Comparison of ENCODE assay signal across 8 cellular contexts in genomic region chr7:6160191-6160623, GRCh38. TPM values are rescaled to one million over a fixed set of nuclear protein-coding genes. Genes with fewer than 3 reads are reported as not detected.
DNase-seq lines count a peak whose midpoint lies in the region; ATAC-seq and TF ChIP-seq lines count a peak whose summit lies in the region.

No MANE protein-coding gene starts in this region.

- TF ChIP-seq CTCF in WTC11 (IDR thresholded peaks at IDR 0.05) (no peak; the same call in 1 of the 2 replicates), heart right ventricle (IDR thresholded peaks at IDR 0.05) (peak; percentile 53 to 87 (median 76))

- H3K9me3 ChIP-seq in heart right ventricle: no peaks in the 10 kb centered on the region

- H3K27me3 Mint-ChIP-seq in WTC11 (ENCODE audit: low read depth): no peaks in the 10 kb centered on the region

- POLR2A ChIA-PET in WTC11 (lab: Charles Lee): interaction anchor here (0.6 kb wide), 1 partner anchor 56 kb away, joined by 4 read pairs; no protein-coding TSS in a partner anchor

- peaks cover 38% of the 10 kb centered on the region for H3K36me3 Mint-ChIP-seq in WTC11

- peaks cover 12% of the 10 kb centered on the region for H3K4me1 Mint-ChIP-seq in WTC11

- H3K27ac ChIP-seq in heart right ventricle: peak overlapping the region in 9 of 10 donors; percentile 30 to 91 (median 42)

- H3K27ac Mint-ChIP-seq in WTC11: peak overlapping the region; percentile 65

- H3K4me3 Mint-ChIP-seq in WTC11: no peak overlapping the region

- no peaks in the 10 kb centered on the region for H3K9me3 Mint-ChIP-seq in WTC11

- no peaks in the 10 kb centered on the region for H3K27me3 ChIP-seq in H7 (ENCODE audit: control insufficient read depth, insufficient read depth, low read length)
- no peaks in the 10 kb centered on the region for H3K27me3 ChIP-seq in heart right ventricle

- H3K36me3 ChIP-seq in H7 (replicated peaks; ENCODE audit: control insufficient read depth, insufficient read depth, low read length) (peaks cover 14% of the 10 kb centered on the region), heart right ventricle (peaks cover 0 to 95% (median 41%) of the 10 kb centered on the region in 9 donors)

- H3K4me3 ChIP-seq in H7 (ENCODE audit: insufficient read depth, low read depth, low read length) (no peak overlapping the region), heart right ventricle (no peak overlapping the region)

- peaks cover 20 to 61% (median 35%) of the 10 kb centered on the region in 9 donors for H3K4me1 ChIP-seq in heart right ventricle

- 16 to 27% methylated on average over 15 of the region's 15 CpGs for WGBS in heart right ventricle, 2 donors

- intact Hi-C loops in heart right ventricle (cut with DNase I): loop anchor here (1.0 to 10.0 kb wide), 11 partner anchors 65 to 163 kb away; partner anchors contain the start of gene CYTH3 (in 8 of the 10)

- DNase-seq in 8988T (peak; percentile 93), H7 (peak; percentile 96), WTC11 (ENCODE audit: low spot score) (peak; percentile 67), heart right ventricle (peak; percentile 70 to 71), pulmonary artery endothelial cell (ENCODE audit: low read depth, low spot score) (peak; percentile 29)
- no peak for DNase-seq in stimulated activated CD4-positive, alpha-beta T cell treated with anti-CD3 and anti-CD28 coated beads, Interleukin-1b, Interleukin-23, amount 100 ng/mL, for 48 hours
- DNase-seq in stimulated activated CD4-positive, alpha-beta T cell treated with anti-CD3 and anti-CD28 coated beads, Interleukin-4, amount 100 ng/mL, for 24 hours: no peak

- CTCF ChIA-PET in WTC11 (lab: Charles Lee): interaction anchor here (0.6 to 2.0 kb wide), 37 partner anchors 9 to 304 kb away, joined by 3 to 53 read pairs (median 4); partner anchors contain the start of gene DAGLB

- peak; percentile 80 for ATAC-seq in WTC11
- peak; percentile 31 to 73 (median 67) for ATAC-seq in heart right ventricle
- ATAC-seq in HG03097 (IDR thresholded peaks at IDR 0.05; ENCODE audit: low FRiP score, unreplicated experiment): no peak

TF ChIP-seq in WTC11, 78 proteins besides CTCF, POLR2A, EP300 and RAD21:
- TF ChIP-seq MAX (CRISPR knock-in tag; IDR thresholded peaks at IDR 0.05) (0 out of 2 replicates have a peak, but pooled peaks have one; percentile 25), ZNF396 (CRISPR knock-in tag; IDR thresholded peaks at IDR 0.05; ENCODE audit: borderline replicate concordance) (no peak)

RNA-seq across cellular contexts. Expression of gene USP42, which starts 55.5 kb away (rescaled TPM):
- 9.6 and 11.4 TPM in 2 replicates for total RNA-seq in H7 (2014; rRNA removed; shearing (Covaris generic))
- total RNA-seq in WTC11 (2021) (15.9 to 17.1 TPM (median 16.4 TPM) in 3 replicates), heart right ventricle (1 to 10 TPM; 3.9 to 6.4 (median 5.1) TPM), pulmonary artery endothelial cell (3.6 and 3.7 TPM in 2 replicates)
- 1 to 10 TPM; 2.4 to 3.0 TPM for polyA plus RNA-seq in heart right ventricle

Comparison
In these comparisons a context has a peak if more than half of its experiments do, and no peak if none do; other contexts are left out.
1. DNase-seq: peak in 8988T (single experiment), H7 (single experiment), WTC11 (single experiment), heart right ventricle (2 of 2) and pulmonary artery endothelial cell (single experiment); none in stimulated activated CD4-positive, alpha-beta T cell treated with anti-CD3 and anti-CD28 coated beads, Interleukin-1b, Interleukin-23, amount 100 ng/mL, for 48 hours (single experiment) and stimulated activated CD4-positive, alpha-beta T cell treated with anti-CD3 and anti-CD28 coated beads, Interleukin-4, amount 100 ng/mL, for 24 hours (single experiment).